32 cellular contexts compared by ENCODE assay signal in the genomic region with DNA sequence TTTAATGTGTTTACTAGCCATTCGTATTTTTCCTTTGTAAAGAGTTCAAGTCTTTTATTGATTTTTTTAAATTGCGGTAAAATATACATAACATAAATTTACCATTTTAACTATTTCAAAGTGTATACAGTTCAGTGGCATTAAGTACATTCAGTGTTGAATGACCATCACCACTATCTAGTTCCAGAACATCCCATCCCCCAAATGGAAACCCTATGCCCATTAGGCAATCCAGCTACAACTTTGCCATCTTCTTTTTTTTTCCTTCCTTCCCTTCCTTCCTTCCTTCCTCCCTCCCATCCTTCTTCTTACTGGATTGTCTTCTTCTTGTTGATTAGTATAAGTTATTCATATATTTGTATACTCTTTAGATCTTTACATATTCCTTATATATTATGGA. TPM values are rescaled to one million over a fixed set of nuclear protein-coding genes. Genes with fewer than 3 reads are reported as not detected.
"Had no signal": no experiment of that assay in that cellular context is flagged by ENCODE, and none has a peak within 500 bp of the region (broad histone marks: within the 10 kb centered on the region; RNA-seq: fewer than 3 reads in every experiment).

No MANE protein-coding gene starts in this region.

- H3K9me3 ChIP-seq: adrenal gland, body of pancreas, breast epithelium had no signal

- H3K9me3 Mint-ChIP-seq: activated B cell treated with CpG ODN at 0.5 μM for 24 hours; activated CD4-positive, alpha-beta memory T cell treated with anti-CD3 and anti-CD28 coated beads, Interleukin-2, amount 10 ng/mL, durations not matched to agents 7 days and 5 days; activated CD4-positive, alpha-beta T cell treated with anti-CD3 and anti-CD28 coated beads, Interleukin-2, amount 10 ng/mL, durations not matched to agents 7 days and 5 days; activated naive CD4-positive, alpha-beta T cell treated with anti-CD3 and anti-CD28 coated beads for 36 hours; activated naive CD4-positive, alpha-beta T cell treated with anti-CD3 and anti-CD28 coated beads, Interleukin-2, amount 50 U/mL, for 72 hours; activated naive CD8-positive, alpha-beta T cell treated with anti-CD3 and anti-CD28 coated beads, Interleukin-2, amount 10 ng/mL, durations not matched to agents 7 days and 5 days; activated T-cell treated with anti-CD3 and anti-CD28 coated beads, Interleukin-2, amount 50 U/mL, for 24 hours; T-helper 1 cell treated with Interleukin-12 subunit alpha and Interleukin-12 subunit beta and Interleukin-4 antibody, amounts not matched to agents 30 μg/mL and 1 μg/mL, for 36 hours; T-helper 2 cell treated with Interferon-gamma antibody and Interleukin-4, amounts not matched to agents 5 μg/mL and 100 μg/mL, for 36 hours had no signal

- H3K27me3 Mint-ChIP-seq: activated B cell treated with CpG ODN at 0.5 μM for 24 hours; activated CD4-positive, alpha-beta memory T cell treated with anti-CD3 and anti-CD28 coated beads, Interleukin-2, amount 10 ng/mL, durations not matched to agents 7 days and 5 days; activated CD4-positive, alpha-beta T cell treated with anti-CD3 and anti-CD28 coated beads, Interleukin-2, amount 10 ng/mL, durations not matched to agents 7 days and 5 days; activated naive CD8-positive, alpha-beta T cell treated with anti-CD3 and anti-CD28 coated beads, Interleukin-2, amount 10 ng/mL, durations not matched to agents 7 days and 5 days; activated T-cell treated with anti-CD3 and anti-CD28 coated beads, Interleukin-2, amount 50 U/mL, for 24 hours had no signal

- DNase-seq: activated B cell treated with CpG ODN at 0.5 μM for 24 hours; activated CD4-positive, alpha-beta memory T cell treated with anti-CD3 and anti-CD28 coated beads, Interleukin-2, amount 10 ng/mL, durations not matched to agents 7 days and 5 days; activated CD4-positive, alpha-beta T cell treated with anti-CD3 and anti-CD28 coated beads for 48 hours; activated CD4-positive, alpha-beta T cell treated with anti-CD3 and anti-CD28 coated beads, Interleukin-2, amount 10 ng/mL, durations not matched to agents 7 days and 5 days; activated CD4-positive, alpha-beta T cell treated with anti-CD3 and anti-CD28 coated beads, Interleukin-2, amount 50 U/mL, for 48 hours; activated CD4-positive, CD25-positive, alpha-beta regulatory T cell treated with anti-CD3 and anti-CD28 coated beads, Interleukin-2, amount 50 U/mL, for 72 hours; activated CD8-positive, alpha-beta memory T cell treated with anti-CD3 and anti-CD28 coated beads for 24 hours; activated CD8-positive, alpha-beta memory T cell treated with anti-CD3 and anti-CD28 coated beads, Interleukin-2, amount 10 ng/mL, durations not matched to agents 7 days and 5 days; activated CD8-positive, alpha-beta memory T cell treated with anti-CD3 and anti-CD28 coated beads, Interleukin-2, amount 50 U/mL, for 48 hours; activated CD8-positive, alpha-beta T cell treated with anti-CD3 and anti-CD28 coated beads, Interleukin-2, amount 10 ng/mL, durations not matched to agents 7 days and 5 days; activated effector memory CD4-positive, alpha-beta T cell treated with anti-CD3 and anti-CD28 coated beads, Interleukin-2, amount 50 U/mL, for 16 hours; activated gamma-delta T cell treated with Interleukin-2 at 50 U/mL for 16 hours; activated naive CD4-positive, alpha-beta T cell; activated naive CD4-positive, alpha-beta T cell treated with anti-CD3 and anti-CD28 coated beads for 36 hours; activated naive CD4-positive, alpha-beta T cell treated with anti-CD3 and anti-CD28 coated beads, Interleukin-2, amount 50 U/mL, for 16 hours; activated naive CD8-positive, alpha-beta T cell treated with anti-CD3 and anti-CD28 coated beads, Interleukin-2, amount 10 ng/mL, durations not matched to agents 7 days and 5 days; activated T-cell treated with anti-CD3 and anti-CD28 coated beads, Interleukin-2, amount 50 U/mL, for 24 hours; activated T-cell treated with anti-CD3 and anti-CD28 coated beads, Interleukin-2, amount 50 U/mL, for 48 hours; adrenal gland; amniotic stem cell; aorta; body of pancreas; brain microvascular endothelial cell; central memory CD4-positive, alpha-beta T cell; T-helper 1 cell; T-helper 2 cell; T-helper 9 cell had no signal

- H3K27ac ChIP-seq: adrenal gland, body of pancreas, brain microvascular endothelial cell, breast epithelium, VCaP had no signal

- H3K4me1 ChIP-seq: adrenal gland had no signal

- ATAC-seq: activated CD8-positive, alpha-beta memory T cell treated with anti-CD3 and anti-CD28 coated beads, Interleukin-2, amount 10 ng/mL, durations not matched to agents 7 days and 5 days; activated CD8-positive, alpha-beta T cell treated with anti-CD3 and anti-CD28 coated beads, Interleukin-2, amount 10 ng/mL, durations not matched to agents 7 days and 5 days; activated naive CD4-positive, alpha-beta T cell treated with anti-CD3 and anti-CD28 coated beads, Interleukin-2, amount 50 U/mL, for 72 hours; body of pancreas had no signal

- H3K4me3 ChIP-seq: adrenal gland, body of pancreas, breast epithelium had no signal

- H3K27ac Mint-ChIP-seq: activated B cell treated with CpG ODN at 0.5 μM for 24 hours; activated CD4-positive, alpha-beta memory T cell treated with anti-CD3 and anti-CD28 coated beads, Interleukin-2, amount 10 ng/mL, durations not matched to agents 7 days and 5 days; activated CD4-positive, alpha-beta T cell treated with anti-CD3 and anti-CD28 coated beads, Interleukin-2, amount 10 ng/mL, durations not matched to agents 7 days and 5 days; activated CD8-positive, alpha-beta memory T cell treated with anti-CD3 and anti-CD28 coated beads, Interleukin-2, amount 10 ng/mL, durations not matched to agents 7 days and 5 days; activated CD8-positive, alpha-beta T cell treated with anti-CD3 and anti-CD28 coated beads, Interleukin-2, amount 10 ng/mL, durations not matched to agents 7 days and 5 days; activated naive CD4-positive, alpha-beta T cell treated with anti-CD3 and anti-CD28 coated beads for 36 hours; activated naive CD4-positive, alpha-beta T cell treated with anti-CD3 and anti-CD28 coated beads, Interleukin-2, amount 50 U/mL, for 72 hours; activated naive CD8-positive, alpha-beta T cell treated with anti-CD3 and anti-CD28 coated beads, Interleukin-2, amount 10 ng/mL, durations not matched to agents 7 days and 5 days; activated T-cell treated with anti-CD3 and anti-CD28 coated beads, Interleukin-2, amount 50 U/mL, for 24 hours; T-helper 1 cell treated with Interleukin-12 subunit alpha and Interleukin-12 subunit beta and Interleukin-4 antibody, amounts not matched to agents 30 μg/mL and 1 μg/mL, for 36 hours; T-helper 2 cell treated with Interferon-gamma antibody and Interleukin-4, amounts not matched to agents 5 μg/mL and 100 μg/mL, for 36 hours had no signal

- H3K36me3 ChIP-seq: brain microvascular endothelial cell had no signal

- H3K4me3 Mint-ChIP-seq: activated B cell treated with CpG ODN at 0.5 μM for 24 hours; activated CD4-positive, alpha-beta memory T cell treated with anti-CD3 and anti-CD28 coated beads, Interleukin-2, amount 10 ng/mL, durations not matched to agents 7 days and 5 days; activated CD4-positive, alpha-beta T cell treated with anti-CD3 and anti-CD28 coated beads, Interleukin-2, amount 10 ng/mL, durations not matched to agents 7 days and 5 days; activated CD8-positive, alpha-beta memory T cell treated with anti-CD3 and anti-CD28 coated beads, Interleukin-2, amount 10 ng/mL, durations not matched to agents 7 days and 5 days; activated CD8-positive, alpha-beta T cell treated with anti-CD3 and anti-CD28 coated beads, Interleukin-2, amount 10 ng/mL, durations not matched to agents 7 days and 5 days; activated naive CD4-positive, alpha-beta T cell treated with anti-CD3 and anti-CD28 coated beads for 36 hours; activated naive CD8-positive, alpha-beta T cell treated with anti-CD3 and anti-CD28 coated beads, Interleukin-2, amount 10 ng/mL, durations not matched to agents 7 days and 5 days; activated T-cell treated with anti-CD3 and anti-CD28 coated beads, Interleukin-2, amount 50 U/mL, for 24 hours; T-helper 1 cell treated with Interleukin-12 subunit alpha and Interleukin-12 subunit beta and Interleukin-4 antibody, amounts not matched to agents 30 μg/mL and 1 μg/mL, for 36 hours; T-helper 2 cell treated with Interferon-gamma antibody and Interleukin-4, amounts not matched to agents 5 μg/mL and 100 μg/mL, for 36 hours had no signal

- H3K36me3 Mint-ChIP-seq: activated CD8-positive, alpha-beta memory T cell treated with anti-CD3 and anti-CD28 coated beads, Interleukin-2, amount 10 ng/mL, durations not matched to agents 7 days and 5 days; activated naive CD4-positive, alpha-beta T cell treated with anti-CD3 and anti-CD28 coated beads, Interleukin-2, amount 50 U/mL, for 72 hours; activated naive CD8-positive, alpha-beta T cell treated with anti-CD3 and anti-CD28 coated beads, Interleukin-2, amount 10 ng/mL, durations not matched to agents 7 days and 5 days had no signal

- H3K27me3 ChIP-seq: adrenal gland, body of pancreas, brain microvascular endothelial cell, breast epithelium had no signal

- H3K4me1 Mint-ChIP-seq: activated B cell treated with CpG ODN at 0.5 μM for 24 hours; activated CD4-positive, alpha-beta memory T cell treated with anti-CD3 and anti-CD28 coated beads, Interleukin-2, amount 10 ng/mL, durations not matched to agents 7 days and 5 days; activated CD4-positive, alpha-beta T cell treated with anti-CD3 and anti-CD28 coated beads, Interleukin-2, amount 10 ng/mL, durations not matched to agents 7 days and 5 days; activated CD8-positive, alpha-beta memory T cell treated with anti-CD3 and anti-CD28 coated beads, Interleukin-2, amount 10 ng/mL, durations not matched to agents 7 days and 5 days; activated naive CD8-positive, alpha-beta T cell treated with anti-CD3 and anti-CD28 coated beads, Interleukin-2, amount 10 ng/mL, durations not matched to agents 7 days and 5 days had no signal

RNA-seq across cellular contexts. Expression of a gene that starts 17.4 kb away (rescaled TPM):
- total RNA-seq: activated B cell treated with CpG ODN at 0.5 μM for 24 hours; activated CD4-positive, alpha-beta memory T cell treated with anti-CD3 and anti-CD28 coated beads, Interleukin-2, amount 10 ng/mL, durations not matched to agents 7 days and 5 days; activated CD4-positive, alpha-beta T cell treated with anti-CD3 and anti-CD28 coated beads, Interleukin-2, amount 10 ng/mL, durations not matched to agents 7 days and 5 days; activated CD8-positive, alpha-beta memory T cell treated with anti-CD3 and anti-CD28 coated beads, Interleukin-2, amount 10 ng/mL, durations not matched to agents 7 days and 5 days; activated CD8-positive, alpha-beta T cell treated with anti-CD3 and anti-CD28 coated beads, Interleukin-2, amount 10 ng/mL, durations not matched to agents 7 days and 5 days; activated naive CD4-positive, alpha-beta T cell treated with anti-CD3 and anti-CD28 coated beads for 36 hours; activated naive CD8-positive, alpha-beta T cell treated with anti-CD3 and anti-CD28 coated beads, Interleukin-2, amount 10 ng/mL, durations not matched to agents 7 days and 5 days had no signal
